Comparison of ENCODE assay signal across 1 cellular context in genomic region chr16:31194898-31195297, GRCh38.
A peak's percentile ranks its signal among the peaks of the same experiment; 100 is the strongest.
TF ChIP-seq lines count a peak whose summit lies in the region.

No MANE protein-coding gene starts in this region.

TF ChIP-seq in GM12878, 131 proteins besides CTCF, POLR2A, EP300 and RAD21:
- no peak for TF ChIP-seq SMAD5 (IDR thresholded peaks at IDR 0.05; ENCODE audit: low read depth)
- no peak for TF ChIP-seq MTA3 (IDR thresholded peaks at IDR 0.05; ENCODE audit: borderline replicate concordance, low read length)
- TF ChIP-seq WRNIP1 (IDR thresholded peaks at IDR 0.05; ENCODE audit: borderline replicate concordance, low read depth, low read length), result no peak
- 0 out of 2 replicates have a peak, but pooled peaks have one; percentile 26 for TF ChIP-seq PAX5 (IDR thresholded peaks at IDR 0.05; ENCODE audit: borderline replicate concordance, low read depth, low read length)
- TF ChIP-seq IKZF1 (conservative IDR thresholded peaks at IDR 0.05), result no peak
- TF ChIP-seq POLR2AphosphoS5 (IDR thresholded peaks at IDR 0.05; ENCODE audit: low read length), result peak; percentile 86
- TF ChIP-seq MYC (IDR thresholded peaks at IDR 0.05; ENCODE audit: insufficient read depth, insufficient read length, insufficient replicate concordance, low read length, severe bottlenecking), result no peak
- TF ChIP-seq CBFB (IDR thresholded peaks at IDR 0.05; ENCODE audit: low read depth), result no peak
- TF ChIP-seq ELK1 (IDR thresholded peaks at IDR 0.05; ENCODE audit: low read depth, low read length), result no peak
- no peak for TF ChIP-seq SP1 (IDR thresholded peaks at IDR 0.05; ENCODE audit: low read depth, low read length)
- no peak for TF ChIP-seq MXI1 (IDR thresholded peaks at IDR 0.05; ENCODE audit: low read depth, low read length)
- no peak for TF ChIP-seq ATF7 (IDR thresholded peaks at IDR 0.05; ENCODE audit: low read depth)
- TF ChIP-seq ZNF384 (IDR thresholded peaks at IDR 0.05; ENCODE audit: borderline replicate concordance, low read depth, low read length), result no peak
- no peak for TF ChIP-seq CUX1 (IDR thresholded peaks at IDR 0.05; ENCODE audit: insufficient replicate concordance, low read depth, low read length)
- no peak for TF ChIP-seq CHD4 (IDR thresholded peaks at IDR 0.05)
- no peak for TF ChIP-seq ETV6 (conservative IDR thresholded peaks at IDR 0.05 in 1 of 2, IDR thresholded peaks at IDR 0.05 in 1 of 2; ENCODE audit: borderline replicate concordance in 1 of 2, low read depth in 1 of 2)
- no peak for TF ChIP-seq IRF4 (IDR thresholded peaks at IDR 0.05; ENCODE audit: low read depth, low read length)
- TF ChIP-seq, protein P1, sequence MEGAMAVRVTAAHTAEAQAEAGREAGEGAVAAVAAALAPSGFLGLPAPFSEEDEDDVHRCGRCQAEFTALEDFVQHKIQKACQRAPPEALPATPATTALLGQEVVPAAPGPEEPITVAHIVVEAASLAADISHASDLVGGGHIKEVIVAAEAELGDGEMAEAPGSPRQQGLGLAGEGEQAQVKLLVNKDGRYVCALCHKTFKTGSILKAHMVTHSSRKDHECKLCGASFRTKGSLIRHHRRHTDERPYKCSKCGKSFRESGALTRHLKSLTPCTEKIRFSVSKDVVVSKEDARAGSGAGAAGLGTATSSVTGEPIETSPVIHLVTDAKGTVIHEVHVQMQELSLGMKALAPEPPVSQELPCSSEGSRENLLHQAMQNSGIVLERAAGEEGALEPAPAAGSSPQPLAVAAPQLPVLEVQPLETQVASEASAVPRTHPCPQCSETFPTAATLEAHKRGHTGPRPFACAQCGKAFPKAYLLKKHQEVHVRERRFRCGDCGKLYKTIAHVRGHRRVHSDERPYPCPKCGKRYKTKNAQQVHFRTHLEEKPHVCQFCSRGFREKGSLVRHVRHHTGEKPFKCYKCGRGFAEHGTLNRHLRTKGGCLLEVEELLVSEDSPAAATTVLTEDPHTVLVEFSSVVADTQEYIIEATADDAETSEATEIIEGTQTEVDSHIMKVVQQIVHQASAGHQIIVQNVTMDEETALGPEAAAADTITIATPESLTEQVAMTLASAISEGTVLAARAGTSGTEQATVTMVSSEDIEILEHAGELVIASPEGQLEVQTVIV (IDR thresholded peaks at IDR 0.05; ENCODE audit: borderline replicate concordance, partially characterized antibody), result no peak
- TF ChIP-seq NBN (IDR thresholded peaks at IDR 0.05), result no peak
- no peak for TF ChIP-seq PML (IDR thresholded peaks at IDR 0.05; ENCODE audit: low read length)
- no peak for TF ChIP-seq IRF3 (IDR thresholded peaks at IDR 0.05)
- TF ChIP-seq POU2F2 (IDR thresholded peaks at IDR 0.05; ENCODE audit: borderline replicate concordance, low read depth, low read length), result 0 out of 3 replicates have a peak, but pooled peaks have one; percentile 26
